ENCODE assay signal across 30 cellular contexts in the genomic region with DNA sequence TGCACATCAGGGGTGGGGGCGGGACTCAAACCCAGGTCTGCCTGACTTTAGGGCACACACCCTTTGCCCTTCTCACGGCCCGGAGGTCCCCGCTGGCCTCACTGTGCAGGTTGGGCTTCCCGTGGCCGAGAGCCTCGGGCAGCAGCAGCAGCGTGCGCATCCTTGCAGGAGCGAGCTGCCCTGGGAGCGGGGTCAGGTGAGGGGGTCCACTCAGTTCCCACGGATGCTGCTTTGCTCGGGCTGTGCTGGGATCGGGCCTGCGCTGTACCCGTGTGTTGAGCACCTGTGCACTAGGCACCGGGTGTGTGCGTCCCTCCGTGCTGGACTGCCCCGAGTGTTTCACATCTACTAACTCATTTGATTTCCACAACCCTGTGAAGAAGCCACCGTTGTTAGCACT. TPM values are rescaled to one million over a fixed set of nuclear protein-coding genes. Genes with fewer than 3 reads are reported as not detected.
"Had no signal": no experiment of that assay in that cellular context is flagged by ENCODE, and none has a peak within 500 bp of the region (broad histone marks: within the 10 kb centered on the region; RNA-seq: fewer than 3 reads in every experiment).

No MANE protein-coding gene starts in this region.

- DNase-seq: activated CD4-positive, alpha-beta T cell treated with anti-CD3 and anti-CD28 coated beads, Interleukin-2, amount 10 ng/mL, durations not matched to agents 24 days and 14 days; activated CD4-positive, alpha-beta T cell treated with anti-CD3 and anti-CD28 coated beads, Interleukin-2, amount 50 U/mL, for 4 hours; activated CD4-positive, CD25-positive, alpha-beta regulatory T cell; activated CD8-positive, alpha-beta T cell treated with anti-CD3 and anti-CD28 coated beads for 36 hours; activated gamma-delta T cell; activated naive CD4-positive, alpha-beta T cell treated with anti-CD3 and anti-CD28 coated beads, Interleukin-2, amount 10 ng/mL, durations not matched to agents 7 days and 5 days; activated T-cell treated with anti-CD3 and anti-CD28 coated beads, Interleukin-2, amount 50 U/mL, for 1 hour; activated T-cell treated with anti-CD3 and anti-CD28 coated beads, Interleukin-2, amount 50 U/mL, for 72 hours; adrenal gland; body of pancreas; cerebellar nuclear complex; MM.1S; MV-4-11; NCI-H1092; NCI-H1436 treated with DMSO at 0.1 percent for 48 hours; NCI-H1694 treated with DMSO at 0.1 percent for 48 hours; NCI-H2029; NCI-H345; NCI-H524 treated with DMSO at 0.1 percent for 48 hours; PC-3; Peyer's patch; RPMI8226; SHP77 treated with DMSO at 0.1 percent for 48 hours; T1000; WERI-Rb-1 had no signal

- ATAC-seq: activated CD8-positive, alpha-beta T cell treated with anti-CD3 and anti-CD28 coated beads for 36 hours; activated T-cell treated with anti-CD3 and anti-CD28 coated beads, Interleukin-2, amount 50 U/mL, for 72 hours; activated T-helper 17 cell treated with anti-CD3 and anti-CD28 coated beads, Interleukin-2, amount 50 U/mL, for 72 hours; body of pancreas; PC-3 had no signal

- H3K4me2 ChIP-seq: KMS-11 had no signal

- H3K27me3 Mint-ChIP-seq: activated CD4-positive, alpha-beta T cell treated with anti-CD3 and anti-CD28 coated beads, Interleukin-2, amount 10 ng/mL, durations not matched to agents 24 days and 14 days; activated CD8-positive, alpha-beta T cell treated with anti-CD3 and anti-CD28 coated beads for 36 hours; activated naive CD4-positive, alpha-beta T cell treated with anti-CD3 and anti-CD28 coated beads, Interleukin-2, amount 10 ng/mL, durations not matched to agents 7 days and 5 days; activated T-helper 17 cell treated with anti-CD3 and anti-CD28 coated beads, Interleukin-2, amount 50 U/mL, for 72 hours had no signal

- H3K27ac ChIP-seq: adrenal gland, body of pancreas, KMS-11, Peyer's patch, SJSA1, WERI-Rb-1 had no signal

- H3K4me1 Mint-ChIP-seq: activated CD4-positive, alpha-beta T cell treated with anti-CD3 and anti-CD28 coated beads, Interleukin-2, amount 10 ng/mL, durations not matched to agents 24 days and 14 days; activated naive CD4-positive, alpha-beta T cell treated with anti-CD3 and anti-CD28 coated beads, Interleukin-2, amount 10 ng/mL, durations not matched to agents 7 days and 5 days; activated T-helper 17 cell treated with anti-CD3 and anti-CD28 coated beads, Interleukin-2, amount 50 U/mL, for 72 hours had no signal

- H3K27ac Mint-ChIP-seq: activated CD4-positive, alpha-beta T cell treated with anti-CD3 and anti-CD28 coated beads, Interleukin-2, amount 10 ng/mL, durations not matched to agents 24 days and 14 days; activated CD8-positive, alpha-beta T cell treated with anti-CD3 and anti-CD28 coated beads for 36 hours; activated naive CD4-positive, alpha-beta T cell treated with anti-CD3 and anti-CD28 coated beads, Interleukin-2, amount 10 ng/mL, durations not matched to agents 7 days and 5 days; activated T-cell treated with anti-CD3 and anti-CD28 coated beads, Interleukin-2, amount 50 U/mL, for 72 hours; activated T-helper 17 cell treated with anti-CD3 and anti-CD28 coated beads, Interleukin-2, amount 50 U/mL, for 72 hours had no signal

- H3K4me3 ChIP-seq: adrenal gland, body of pancreas, breast epithelium, Peyer's patch, SJSA1 had no signal

- H3K9me3 Mint-ChIP-seq: activated CD4-positive, alpha-beta T cell treated with anti-CD3 and anti-CD28 coated beads, Interleukin-2, amount 10 ng/mL, durations not matched to agents 24 days and 14 days; activated CD8-positive, alpha-beta T cell treated with anti-CD3 and anti-CD28 coated beads for 36 hours; activated T-cell treated with anti-CD3 and anti-CD28 coated beads, Interleukin-2, amount 50 U/mL, for 72 hours; activated T-helper 17 cell treated with anti-CD3 and anti-CD28 coated beads, Interleukin-2, amount 50 U/mL, for 72 hours had no signal

- H3K4me1 ChIP-seq: body of pancreas, SJSA1 had no signal

- H3K36me3 Mint-ChIP-seq: activated naive CD4-positive, alpha-beta T cell treated with anti-CD3 and anti-CD28 coated beads, Interleukin-2, amount 10 ng/mL, durations not matched to agents 7 days and 5 days had no signal

- H3K9me3 ChIP-seq: adrenal gland, body of pancreas, breast epithelium, Peyer's patch, SJSA1 had no signal

- H3K36me3 ChIP-seq: breast epithelium, SJSA1, WERI-Rb-1 had no signal

- H3K27me3 ChIP-seq: adrenal gland, body of pancreas, breast epithelium, Peyer's patch, SJSA1 had no signal

- H3K4me3 Mint-ChIP-seq: activated CD4-positive, alpha-beta T cell treated with anti-CD3 and anti-CD28 coated beads, Interleukin-2, amount 10 ng/mL, durations not matched to agents 24 days and 14 days; activated CD8-positive, alpha-beta T cell treated with anti-CD3 and anti-CD28 coated beads for 36 hours; activated naive CD4-positive, alpha-beta T cell treated with anti-CD3 and anti-CD28 coated beads, Interleukin-2, amount 10 ng/mL, durations not matched to agents 7 days and 5 days; activated T-cell treated with anti-CD3 and anti-CD28 coated beads, Interleukin-2, amount 50 U/mL, for 72 hours; activated T-helper 17 cell treated with anti-CD3 and anti-CD28 coated beads, Interleukin-2, amount 50 U/mL, for 72 hours had no signal

RNA-seq across cellular contexts. Expression of a gene that starts 25.2 kb away (rescaled TPM):
- total RNA-seq: LHCN-M2, SJSA1 had no signal
